Comparison of ENCODE assay signal across 1 cellular context in the genomic region with DNA sequence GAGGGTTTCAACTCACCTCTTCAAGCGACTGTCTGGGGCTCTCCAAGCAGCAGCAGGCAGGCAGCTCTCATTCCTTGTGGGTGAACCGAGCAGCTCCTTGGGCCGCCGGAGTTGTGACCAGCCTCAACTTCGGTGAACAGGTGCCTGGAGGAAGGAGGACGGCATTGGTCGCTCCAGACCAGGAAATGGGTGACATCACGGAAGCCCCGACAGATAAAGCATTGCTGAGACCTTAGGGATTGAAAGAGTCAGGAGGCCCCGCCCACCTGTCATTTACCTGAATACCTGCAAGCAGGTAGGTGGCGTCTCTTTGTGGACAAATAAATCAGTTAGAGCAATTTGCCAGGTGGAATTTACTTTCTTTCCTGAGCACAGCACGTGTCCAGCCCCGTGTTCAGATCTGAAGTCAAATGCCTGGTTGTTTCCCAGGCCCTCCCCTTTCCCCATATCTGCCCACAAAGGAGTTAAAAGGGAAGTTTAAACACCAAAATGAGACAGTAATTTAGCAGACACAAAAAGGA.
TF ChIP-seq lines count a peak whose summit lies in the region.

LNX1 (minus strand) TSS at position 115 of the 521 bp plus-strand sequence. CDS start 17,484 bp downstream, outside the sequence.

TF ChIP-seq in Ishikawa, 13 proteins besides CTCF, POLR2A, EP300 and RAD21 (continued from another document):
- TF ChIP-seq FOXM1 (IDR thresholded peaks at IDR 0.05; ENCODE audit: borderline replicate concordance, low read depth) = no peak
TF ChIP-seq in Ishikawa: peak in this region for 7.
